In genomic region chr6:7140631-7141366, GRCh38 we compare ENCODE assay signal across 1 cellular context.
TF ChIP-seq lines count a peak whose summit lies in the region.

No MANE protein-coding gene starts in this region.

TF ChIP-seq in K562, 482 proteins besides CTCF, POLR2A, EP300 and RAD21 (continued from another document and continues in another):
- TF ChIP-seq E2F8 (IDR thresholded peaks at IDR 0.05; ENCODE audit: low read depth, partially characterized antibody) = no peak
- TF ChIP-seq MYC (IDR thresholded peaks at IDR 0.05; ENCODE audit: low read depth, low read length) = peak; percentile 70
- TF ChIP-seq MYC (CRISPR knock-in tag; IDR thresholded peaks at IDR 0.05; ENCODE audit: borderline replicate concordance, low read depth) = peak; percentile 74; the same call in 1 of the 2 replicates
- no peak for TF ChIP-seq ZNF174 (CRISPR knock-in tag; IDR thresholded peaks at IDR 0.05)
- TF ChIP-seq AFF4 (CRISPR knock-in tag; IDR thresholded peaks at IDR 0.05) = peak; percentile 58
- no peak; the same call in 1 of the 2 replicates for TF ChIP-seq ATF4 (CRISPR knock-in tag; IDR thresholded peaks at IDR 0.05)
- no peak for TF ChIP-seq FOXA1 (IDR thresholded peaks at IDR 0.05; ENCODE audit: borderline replicate concordance)
- peak; percentile 91 for TF ChIP-seq RBBP5 (IDR thresholded peaks at IDR 0.05; ENCODE audit: borderline replicate concordance, insufficient read depth, low read length, poor library complexity, severe bottlenecking)
- no peak for TF ChIP-seq KLF1 (tag; IDR thresholded peaks at IDR 0.05)
- TF ChIP-seq TRIM24 (IDR thresholded peaks at IDR 0.05) = 0 out of 4 replicates have a peak, but pooled peaks of 1 of the 2 experiments have one; percentile 14
- TF ChIP-seq DPF2 (IDR thresholded peaks at IDR 0.05) = no peak
- TF ChIP-seq TBP (optimal IDR thresholded peaks at IDR 0.05; ENCODE audit: low read depth, low read length) = peak; percentile 82
- 0 out of 2 replicates have a peak, but pooled peaks have one; percentile 33 for TF ChIP-seq JUN (IDR thresholded peaks at IDR 0.05; ENCODE audit: borderline replicate concordance, low read depth, low read length)
- TF ChIP-seq JUN (CRISPR knock-in tag; IDR thresholded peaks at IDR 0.05; ENCODE audit: borderline replicate concordance) = no peak
- 0 out of 2 replicates have a peak, but pooled peaks have one; percentile 43 for TF ChIP-seq RHOXF2B (CRISPR knock-in tag; conservative IDR thresholded peaks at IDR 0.05)
- no peak for TF ChIP-seq ZSCAN29 (IDR thresholded peaks at IDR 0.05)
- TF ChIP-seq ZBTB12 (CRISPR knock-in tag; IDR thresholded peaks at IDR 0.05) = no peak
- TF ChIP-seq ZNF75A (CRISPR knock-in tag; IDR thresholded peaks at IDR 0.05) = no peak
- TF ChIP-seq, protein P1, sequence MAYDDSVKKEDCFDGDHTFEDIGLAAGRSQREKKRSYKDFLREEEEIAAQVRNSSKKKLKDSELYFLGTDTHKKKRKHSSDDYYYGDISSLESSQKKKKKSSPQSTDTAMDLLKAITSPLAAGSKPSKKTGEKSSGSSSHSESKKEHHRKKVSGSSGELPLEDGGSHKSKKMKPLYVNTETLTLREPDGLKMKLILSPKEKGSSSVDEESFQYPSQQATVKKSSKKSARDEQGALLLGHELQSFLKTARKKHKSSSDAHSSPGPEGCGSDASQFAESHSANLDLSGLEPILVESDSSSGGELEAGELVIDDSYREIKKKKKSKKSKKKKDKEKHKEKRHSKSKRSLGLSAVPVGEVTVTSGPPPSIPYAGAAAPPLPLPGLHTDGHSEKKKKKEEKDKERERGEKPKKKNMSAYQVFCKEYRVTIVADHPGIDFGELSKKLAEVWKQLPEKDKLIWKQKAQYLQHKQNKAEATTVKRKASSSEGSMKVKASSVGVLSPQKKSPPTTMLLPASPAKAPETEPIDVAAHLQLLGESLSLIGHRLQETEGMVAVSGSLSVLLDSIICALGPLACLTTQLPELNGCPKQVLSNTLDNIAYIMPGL (CRISPR knock-in tag; IDR thresholded peaks at IDR 0.05) = no peak
- no peak for TF ChIP-seq HDAC6 (IDR thresholded peaks at IDR 0.05; ENCODE audit: low read depth, low read length)
- TF ChIP-seq ZNF512 (tag; IDR thresholded peaks at IDR 0.05) = no peak
- TF ChIP-seq SP1 (CRISPR knock-in tag; IDR thresholded peaks at IDR 0.05) = 0 out of 2 replicates have a peak, but pooled peaks have one; percentile 17
- no peak for TF ChIP-seq MAFG (tag; conservative IDR thresholded peaks at IDR 0.05)
- TF ChIP-seq ZNF592 (IDR thresholded peaks at IDR 0.05) = peak; percentile 99
- TF ChIP-seq IRF1 (CRISPR knock-in tag; IDR thresholded peaks at IDR 0.05; ENCODE audit: borderline replicate concordance) = no peak
- no peak for TF ChIP-seq PRPF4 (IDR thresholded peaks at IDR 0.05; ENCODE audit: insufficient read depth, low read depth, low read length, poor library complexity, severe bottlenecking)
- no peak for TF ChIP-seq CEBPG (CRISPR knock-in tag; IDR thresholded peaks at IDR 0.05)
- TF ChIP-seq CEBPG (tag; conservative IDR thresholded peaks at IDR 0.05 in 1 of 2, IDR thresholded peaks at IDR 0.05 in 1 of 2) = no peak
- TF ChIP-seq FIP1L1 (IDR thresholded peaks at IDR 0.05; ENCODE audit: low read depth, low read length, poor library complexity, severe bottlenecking) = no peak
- no peak for TF ChIP-seq GMEB1 (CRISPR knock-in tag; IDR thresholded peaks at IDR 0.05)
- TF ChIP-seq GATA2 (CRISPR knock-in tag; IDR thresholded peaks at IDR 0.05) = no peak
